In the genomic region with DNA sequence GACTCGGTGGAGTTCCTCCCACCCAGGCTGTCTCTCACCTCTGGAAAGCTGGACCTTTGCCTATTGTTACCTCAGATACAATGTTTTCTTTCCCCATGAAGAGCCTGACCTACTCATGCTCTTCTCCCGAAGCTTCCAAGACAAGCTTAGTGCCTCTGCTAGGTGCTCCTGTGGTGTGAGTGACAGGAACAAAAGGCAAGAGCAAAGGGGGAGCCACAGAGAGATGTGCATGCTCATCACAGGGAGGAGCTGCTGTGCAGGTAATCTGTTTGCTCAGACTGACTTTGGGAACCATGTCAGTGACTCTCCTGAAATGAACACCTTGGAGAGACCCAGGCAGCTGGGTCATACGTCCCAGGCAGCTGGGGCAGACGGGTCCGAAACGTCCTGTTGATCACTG, we compare ENCODE assay signal across 20 cellular contexts. TPM values are rescaled to one million over a fixed set of nuclear protein-coding genes. Genes with fewer than 3 reads are reported as not detected.
DNase-seq lines count a peak whose midpoint lies in the region; ATAC-seq and TF ChIP-seq lines count a peak whose summit lies in the region.
"Had no signal": no experiment of that assay in that cellular context is flagged by ENCODE, and none has a peak within 500 bp of the region (broad histone marks: within the 10 kb centered on the region; RNA-seq: fewer than 3 reads in every experiment).

No MANE protein-coding gene starts in this region.

- peaks cover 9% of the 10 kb centered on the region for H3K9me3 Mint-ChIP-seq in Caco-2 (ENCODE audit: unreplicated experiment)
- H3K9me3 Mint-ChIP-seq: activated CD8-positive, alpha-beta T cell treated with anti-CD3 and anti-CD28 coated beads for 36 hours; activated naive CD4-positive, alpha-beta T cell treated with anti-CD3 and anti-CD28 coated beads, Interleukin-2, amount 50 U/mL, for 24 hours; activated T-cell treated with anti-CD3 and anti-CD28 coated beads, Interleukin-2, amount 50 U/mL, for 4 hours; T-helper 2 cell treated with Interferon-gamma antibody and Interleukin-4, amounts not matched to agents 5 μg/mL and 100 μg/mL, for 36 hours had no signal

- TF ChIP-seq CTCF in Caco-2 (IDR thresholded peaks at IDR 0.05; ENCODE audit: insufficient read depth in 1 of 2, low read depth in 1 of 2, low read length in 1 of 2, severe bottlenecking in 1 of 2, unreplicated experiment in 1 of 2) (peak; percentile 14 to 38), PC-3 (conservative IDR thresholded peaks at IDR 0.05; ENCODE audit: low read depth, low read length) (peak; percentile 39), hepatocyte (IDR thresholded peaks at IDR 0.05; ENCODE audit: poor library complexity) (peak; percentile 7), vagina (IDR thresholded peaks at IDR 0.05) (no peak)

- CTCF ChIA-PET in Caco-2 (lab: Charles Lee) (interaction anchor here (0.6 to 3.5 kb wide), 2 partner anchors 9 to 529 kb away, joined by 3 to 21 read pairs; no protein-coding TSS in a partner anchor), PC-3 (lab: Charles Lee) (no interaction called here)

- no peaks in the 10 kb centered on the region for H3K79me2 ChIP-seq in PC-3 (ENCODE audit: low read length)
- H3K79me2 ChIP-seq in hepatocyte: no peaks in the 10 kb centered on the region

- H3K27me3 ChIP-seq in Caco-2 (replicated peaks; ENCODE audit: control insufficient read depth, insufficient read depth, low read length) (no peaks in the 10 kb centered on the region), H7 (ENCODE audit: control insufficient read depth, insufficient read depth, low read length) (no peaks in the 10 kb centered on the region), PC-3 (ENCODE audit: low read length) (no peaks in the 10 kb centered on the region), hepatocyte (no peaks in the 10 kb centered on the region), vagina (no peaks in the 10 kb centered on the region)
- H3K27me3 ChIP-seq: heart left ventricle had no signal

- H3K27ac Mint-ChIP-seq in Caco-2 (ENCODE audit: unreplicated experiment): no peak overlapping the region
- H3K27ac Mint-ChIP-seq: activated CD8-positive, alpha-beta T cell treated with anti-CD3 and anti-CD28 coated beads for 36 hours; activated naive CD4-positive, alpha-beta T cell treated with anti-CD3 and anti-CD28 coated beads, Interleukin-2, amount 50 U/mL, for 24 hours; T-helper 2 cell treated with Interferon-gamma antibody and Interleukin-4, amounts not matched to agents 5 μg/mL and 100 μg/mL, for 36 hours had no signal

- H3K4me1 Mint-ChIP-seq in Caco-2 (ENCODE audit: low read depth, unreplicated experiment): peaks cover 7% of the 10 kb centered on the region
- H3K4me1 Mint-ChIP-seq: activated naive CD4-positive, alpha-beta T cell treated with anti-CD3 and anti-CD28 coated beads, Interleukin-2, amount 50 U/mL, for 24 hours had no signal

- intact Hi-C loops in Caco-2 (cut with micrococcal nuclease; ENCODE audit: unreplicated experiment) (no loop called here), PC-3 (cut with micrococcal nuclease) (no loop called here), vagina (cut with DNase I) (no loop called here)

- no peaks in the 10 kb centered on the region for H3K36me3 Mint-ChIP-seq in Caco-2 (ENCODE audit: insufficient read depth, unreplicated experiment)
- H3K36me3 Mint-ChIP-seq: activated naive CD4-positive, alpha-beta T cell treated with anti-CD3 and anti-CD28 coated beads, Interleukin-2, amount 50 U/mL, for 24 hours had no signal

- no peak overlapping the region for H3K4me3 ChIP-seq in Caco-2 (ENCODE audit: low read depth, low read length)
- no peak overlapping the region for H3K4me3 ChIP-seq in H7 (ENCODE audit: insufficient read depth, low read depth, low read length)
- H3K4me3 ChIP-seq in PC-3 (ENCODE audit: low read length): no peak overlapping the region
- H3K4me3 ChIP-seq in hepatocyte: no peak overlapping the region
- H3K4me3 ChIP-seq in vagina: no peak overlapping the region
- H3K4me3 ChIP-seq: GM23248, heart left ventricle, lung, thoracic aorta had no signal

- H4K20me1 ChIP-seq in PC-3 (ENCODE audit: low read length) (no peaks in the 10 kb centered on the region), hepatocyte (ENCODE audit: insufficient read depth, poor library complexity, severe bottlenecking) (no peaks in the 10 kb centered on the region)

- H3K4me1 ChIP-seq in Caco-2 (peaks cover 8% of the 10 kb centered on the region), PC-3 (ENCODE audit: insufficient read depth, low read length) (peaks cover 43% of the 10 kb centered on the region), hepatocyte (ENCODE audit: insufficient read depth) (peaks cover 5% of the 10 kb centered on the region), vagina (no peaks in the 10 kb centered on the region)
- H3K4me1 ChIP-seq: heart left ventricle had no signal

- POLR2A ChIA-PET in Caco-2 (lab: Charles Lee): no interaction called here
- POLR2A ChIA-PET in PC-3 (lab: Charles Lee; ENCODE audit: unreplicated experiment): no interaction called here

- peaks cover 6% of the 10 kb centered on the region for H3K27me3 Mint-ChIP-seq in Caco-2 (ENCODE audit: insufficient read depth, unreplicated experiment)

- no peaks in the 10 kb centered on the region for H3F3A ChIP-seq in PC-3 (ENCODE audit: low read length, unreplicated experiment)

- H3K9ac ChIP-seq in PC-3 (ENCODE audit: low read length): no peak overlapping the region
- H3K9ac ChIP-seq: GM23248 had no signal

- BruUV-seq in Caco-2 (replicated peaks; lab: Mats Ljungman, UMichigan) (no TSS peak), PC-3 (replicated peaks; lab: Mats Ljungman, UMichigan) (no TSS peak)

- DNase-seq in Caco-2 (peak; percentile 30 to 60), H7 (peak; percentile 23), PC-3 (peak; percentile 44), hepatocyte (ENCODE audit: low spot score) (peak; percentile 16), vagina (ENCODE audit: extremely low spot score in 2 of 2) (no peak), AG20443 (ENCODE audit: low spot score) (no peak)
- DNase-seq: activated CD4-positive, CD25-positive, alpha-beta regulatory T cell; activated CD8-positive, alpha-beta T cell treated with anti-CD3 and anti-CD28 coated beads for 36 hours; activated T-cell treated with anti-CD3 and anti-CD28 coated beads, Interleukin-2, amount 50 U/mL, for 4 hours; GM23248; heart left ventricle; islet precursor cell; NCI-H187; right cardiac atrium; stimulated activated CD4-positive, alpha-beta T cell treated with anti-CD3 and anti-CD28 coated beads, Interleukin-15, amount 100 ng/mL, for 24 hours had no signal

- H3K4me2 ChIP-seq in PC-3 (ENCODE audit: low read length) (no peak overlapping the region), hepatocyte (no peak overlapping the region)

- H3K9me2 ChIP-seq in PC-3 (replicated peaks; ENCODE audit: low read length) (no peaks in the 10 kb centered on the region), hepatocyte (replicated peaks; ENCODE audit: insufficient read depth) (no peaks in the 10 kb centered on the region)

- H3K9me3 ChIP-seq in Caco-2: no peaks in the 10 kb centered on the region
- H3K9me3 ChIP-seq in PC-3 (ENCODE audit: low read length): no peaks in the 10 kb centered on the region
- no peaks in the 10 kb centered on the region for H3K9me3 ChIP-seq in hepatocyte (ENCODE audit: low read depth)
- H3K9me3 ChIP-seq in vagina: no peaks in the 10 kb centered on the region
- H3K9me3 ChIP-seq: heart left ventricle, thoracic aorta had no signal

- H2AFZ ChIP-seq in PC-3 (ENCODE audit: low read length): no peak overlapping the region
- H2AFZ ChIP-seq in hepatocyte: no peak overlapping the region
- H2AFZ ChIP-seq: GM23248 had no signal

- TF ChIP-seq POLR2A in vagina (IDR thresholded peaks at IDR 0.05): no peak

- no peak for ATAC-seq in PC-3
- no peak for ATAC-seq in HG03135 (IDR thresholded peaks at IDR 0.05; ENCODE audit: unreplicated experiment)
- ATAC-seq: activated CD8-positive, alpha-beta T cell treated with anti-CD3 and anti-CD28 coated beads for 36 hours; activated T-cell treated with anti-CD3 and anti-CD28 coated beads, Interleukin-2, amount 50 U/mL, for 4 hours; heart left ventricle; right cardiac atrium had no signal

- H3K4me3 Mint-ChIP-seq in Caco-2 (ENCODE audit: unreplicated experiment): no peak overlapping the region
- H3K4me3 Mint-ChIP-seq: activated CD8-positive, alpha-beta T cell treated with anti-CD3 and anti-CD28 coated beads for 36 hours; activated naive CD4-positive, alpha-beta T cell treated with anti-CD3 and anti-CD28 coated beads, Interleukin-2, amount 50 U/mL, for 24 hours; activated T-cell treated with anti-CD3 and anti-CD28 coated beads, Interleukin-2, amount 50 U/mL, for 4 hours; T-helper 2 cell treated with Interferon-gamma antibody and Interleukin-4, amounts not matched to agents 5 μg/mL and 100 μg/mL, for 36 hours had no signal

- WGBS in hepatocyte (ENCODE audit: low lambda C conversion rate, missing lambda C conversion rate): 54% methylated on average over 6 of the region's 6 CpGs

- H3K27ac ChIP-seq in PC-3 (ENCODE audit: low read length): no peak overlapping the region
- no peak overlapping the region for H3K27ac ChIP-seq in hepatocyte
- H3K27ac ChIP-seq in vagina: no peak overlapping the region
- H3K27ac ChIP-seq: GM23248, heart left ventricle, thoracic aorta had no signal

- H3K36me3 ChIP-seq in Caco-2 (ENCODE audit: control insufficient read depth, insufficient read depth, low read length): no peaks in the 10 kb centered on the region
- H3K36me3 ChIP-seq in H7 (replicated peaks; ENCODE audit: control insufficient read depth, insufficient read depth, low read length): no peaks in the 10 kb centered on the region
- H3K36me3 ChIP-seq in PC-3 (ENCODE audit: low read depth, low read length): no peaks in the 10 kb centered on the region
- H3K36me3 ChIP-seq in hepatocyte (replicated peaks; ENCODE audit: insufficient read depth, low read depth): no peaks in the 10 kb centered on the region
- no peaks in the 10 kb centered on the region for H3K36me3 ChIP-seq in vagina
- H3K36me3 ChIP-seq: heart left ventricle, thoracic aorta had no signal

RNA-seq across cellular contexts. Expression of a gene that starts 53.6 kb away (rescaled TPM):
- total RNA-seq in Caco-2 (2022): 0.74 and 1.5 TPM in 2 replicates
- total RNA-seq in H7 (2014; rRNA removed; shearing (Covaris generic)): 0.18 and 0.24 TPM in 2 replicates
- total RNA-seq in PC-3 (2014; rRNA removed): 12.6 and 15.6 TPM in 2 replicates
- 0.17 and 0.96 TPM in 2 replicates for total RNA-seq in hepatocyte
- 0.26 and 0.97 TPM in 2 replicates for polyA plus RNA-seq in hepatocyte
- not detected for total RNA-seq in vagina
- total RNA-seq: activated CD8-positive, alpha-beta T cell treated with anti-CD3 and anti-CD28 coated beads for 36 hours; activated T-cell treated with anti-CD3 and anti-CD28 coated beads, Interleukin-2, amount 50 U/mL, for 4 hours; GM23248; thoracic aorta had no signal
- polyA plus RNA-seq: GM23248 had no signal

Comparison
In these comparisons a context has a peak if more than half of its experiments do, and no peak if none do; other contexts are left out.
1. DNase-seq: peak in Caco-2 (2 of 2), H7 (single experiment), PC-3 (single experiment) and hepatocyte (single experiment); none in vagina (0 of 2) and AG20443 (single experiment).
2. CTCF ChIP-seq: peak in Caco-2 (2 of 2), PC-3 (single experiment) and hepatocyte (single experiment); none in vagina (0 of 3).